ENCODE assay signal across 8 cellular contexts in the genomic region with DNA sequence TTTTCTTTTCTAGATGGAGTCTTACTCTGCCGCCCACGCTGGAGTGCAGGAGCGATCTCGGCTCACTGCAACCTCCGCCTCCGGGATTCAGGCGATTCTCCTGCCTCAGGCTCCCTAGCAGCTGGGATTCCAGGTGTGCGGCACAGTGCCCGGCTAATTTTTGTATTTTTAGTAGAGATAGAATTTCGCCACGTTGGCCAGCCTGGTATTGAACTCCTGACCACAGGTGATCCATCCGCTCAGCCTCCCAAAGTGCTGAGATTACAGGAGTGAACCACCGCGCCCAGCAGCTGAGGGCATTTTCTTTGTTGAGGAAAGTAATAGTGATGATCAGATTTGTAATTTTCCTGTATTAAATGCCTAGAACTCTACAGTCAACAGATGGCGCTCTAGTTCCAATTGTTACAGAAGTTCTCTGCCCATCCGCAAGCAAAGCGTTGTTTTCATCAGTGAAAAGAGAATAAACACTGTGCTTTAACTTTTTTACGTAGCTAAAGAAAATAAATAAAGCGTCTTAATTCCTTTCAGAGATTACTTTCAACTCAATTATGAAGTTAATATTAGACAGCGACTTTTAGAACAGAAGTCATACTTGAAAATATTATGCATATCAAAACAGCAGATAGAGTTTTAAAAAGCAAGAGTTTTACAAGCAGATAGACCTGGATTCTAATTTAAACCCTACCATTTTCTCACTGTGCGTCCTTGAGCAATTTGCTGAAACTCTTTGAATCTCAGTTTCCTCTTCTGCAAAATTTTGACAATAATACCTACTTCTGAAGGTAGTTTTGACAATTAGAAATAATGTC.
DNase-seq lines count a peak whose midpoint lies in the region; ATAC-seq and FAIRE-seq lines count a peak whose summit lies in the region.

No MANE protein-coding gene starts in this region.

- DNase-seq in DMS114 treated with DMSO at 0.1 percent for 48 hours (lab: John Stamatoyannopoulos, UW; ENCODE audit: unreplicated experiment) (peak; percentile 96), NCI-H1048 (lab: John Stamatoyannopoulos, UW) (peak; percentile 46), SIG-M5 treated with dmso at 0.1 percent for 504 hours (lab: John Stamatoyannopoulos, UW; ENCODE audit: unreplicated experiment) (peak; percentile 76), left lobe of liver (ENCODE audit: low spot score) (no peak), stromal cell of bone marrow (ENCODE audit: low read depth) (peak; percentile 63)

- peak; percentile 49 for ATAC-seq in GM21390 (IDR thresholded peaks at IDR 0.05; ENCODE audit: unreplicated experiment)
- peak; percentile 77 for ATAC-seq in left lobe of liver
- no peak for ATAC-seq in HG02840 (IDR thresholded peaks at IDR 0.05; ENCODE audit: low FRiP score, unreplicated experiment)

- FAIRE-seq in colon (lab: Jason Lieb, UNC), result peak; percentile 36
